In the genomic region with DNA sequence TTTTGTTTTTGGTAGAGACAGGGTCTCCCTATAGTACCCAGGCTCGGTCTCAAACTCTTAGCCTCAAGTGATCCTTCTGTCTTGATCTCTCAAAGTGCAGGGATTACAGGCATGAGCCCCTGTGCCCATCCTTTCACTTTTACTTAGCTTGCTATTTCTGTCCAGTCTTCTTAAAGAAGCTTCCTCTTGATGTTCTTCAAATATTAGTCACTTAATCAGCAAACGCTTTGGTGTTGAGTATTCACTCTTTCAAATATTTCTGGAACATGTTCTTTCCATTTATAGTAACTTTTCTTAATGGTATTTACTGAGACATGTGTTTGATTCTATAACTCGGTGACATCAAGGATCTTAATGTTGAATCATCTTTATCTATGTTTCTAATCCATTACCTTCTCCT, we compare ENCODE assay signal across 21 cellular contexts.
"Had no signal": no experiment of that assay in that cellular context is flagged by ENCODE, and none has a peak within 500 bp of the region (broad histone marks: within the 10 kb centered on the region; RNA-seq: fewer than 3 reads in every experiment).

No MANE protein-coding gene starts in this region.

- H3K9me3 Mint-ChIP-seq: activated CD4-positive, alpha-beta T cell treated with anti-CD3 and anti-CD28 coated beads, Interleukin-2, amount 10 ng/mL, durations not matched to agents 24 days and 14 days had no signal

- H3K36me3 ChIP-seq: tibial artery, uterus had no signal

- H3K9me3 ChIP-seq: tibial artery, uterus had no signal

- H3K79me2 ChIP-seq: hepatocyte had no signal

- H3K4me1 ChIP-seq: tibial artery, uterus had no signal

- H3K36me3 Mint-ChIP-seq: activated naive CD8-positive, alpha-beta T cell had no signal

- H3K4me1 Mint-ChIP-seq: activated CD4-positive, alpha-beta T cell treated with anti-CD3 and anti-CD28 coated beads, Interleukin-2, amount 10 ng/mL, durations not matched to agents 24 days and 14 days had no signal

- H3K27me3 Mint-ChIP-seq: activated CD4-positive, alpha-beta T cell treated with anti-CD3 and anti-CD28 coated beads, Interleukin-2, amount 10 ng/mL, durations not matched to agents 24 days and 14 days; activated naive CD8-positive, alpha-beta T cell; natural killer cell treated with Interleukin-12 subunit alpha and Interleukin-12 subunit beta and Interleukin-15 and Interleukin-18, amount 100 ng/mL, for 72 hours had no signal

- H3K4me3 Mint-ChIP-seq: activated CD4-positive, alpha-beta T cell treated with anti-CD3 and anti-CD28 coated beads, Interleukin-2, amount 10 ng/mL, durations not matched to agents 24 days and 14 days; activated CD8-positive, alpha-beta T cell treated with anti-CD3 and anti-CD28 coated beads, Interleukin-2, amount 10 ng/mL, durations not matched to agents 7 days and 5 days; activated naive CD8-positive, alpha-beta T cell; natural killer cell treated with Interleukin-12 subunit alpha and Interleukin-12 subunit beta and Interleukin-15 and Interleukin-18, amount 100 ng/mL, for 72 hours; T-helper 2 cell treated with Interferon-gamma antibody and Interleukin-4, amounts not matched to agents 5 μg/mL and 100 μg/mL, for 36 hours had no signal

- H3K4me3 ChIP-seq: hepatocyte, tibial artery, uterus had no signal

- DNase-seq: activated CD4-positive, alpha-beta T cell treated with anti-CD3 and anti-CD28 coated beads, Interleukin-2, amount 10 ng/mL, durations not matched to agents 24 days and 14 days; activated CD4-positive, CD25-positive, alpha-beta regulatory T cell; activated CD8-positive, alpha-beta memory T cell treated with anti-CD3 and anti-CD28 coated beads, Interleukin-2, amount 50 U/mL, for 4 hours; activated CD8-positive, alpha-beta T cell treated with anti-CD3 and anti-CD28 coated beads, Interleukin-2, amount 10 ng/mL, durations not matched to agents 7 days and 5 days; activated effector memory CD4-positive, alpha-beta T cell treated with anti-CD3 and anti-CD28 coated beads, Interleukin-2, amount 50 U/mL, for 16 hours; activated T-cell treated with anti-CD3 and anti-CD28 coated beads, Interleukin-2, amount 50 U/mL, for 48 hours; amniotic stem cell; cerebellar nuclear complex; kidney glomerular epithelial cell; mesendoderm; occipital lobe; right cardiac atrium; small intestine; tibial artery; uterus had no signal

- H3K27me3 ChIP-seq: hepatocyte, tibial artery, uterus had no signal

- H3K27ac Mint-ChIP-seq: activated CD4-positive, alpha-beta T cell treated with anti-CD3 and anti-CD28 coated beads, Interleukin-2, amount 10 ng/mL, durations not matched to agents 24 days and 14 days; activated CD8-positive, alpha-beta T cell treated with anti-CD3 and anti-CD28 coated beads, Interleukin-2, amount 10 ng/mL, durations not matched to agents 7 days and 5 days; activated naive CD8-positive, alpha-beta T cell; natural killer cell treated with Interleukin-12 subunit alpha and Interleukin-12 subunit beta and Interleukin-15 and Interleukin-18, amount 100 ng/mL, for 72 hours; progenitor cell of endocrine pancreas; T-helper 2 cell treated with Interferon-gamma antibody and Interleukin-4, amounts not matched to agents 5 μg/mL and 100 μg/mL, for 36 hours had no signal

- H2AFZ ChIP-seq: hepatocyte had no signal

- ATAC-seq: activated CD8-positive, alpha-beta T cell treated with anti-CD3 and anti-CD28 coated beads, Interleukin-2, amount 10 ng/mL, durations not matched to agents 7 days and 5 days; natural killer cell treated with Interleukin-12 subunit alpha and Interleukin-12 subunit beta and Interleukin-15 and Interleukin-18, amount 100 ng/mL, for 72 hours; right cardiac atrium had no signal

- H3K27ac ChIP-seq: epithelial cell of prostate, hepatocyte, tibial artery, uterus had no signal

- H3K4me2 ChIP-seq: hepatocyte had no signal
